In the genomic region with DNA sequence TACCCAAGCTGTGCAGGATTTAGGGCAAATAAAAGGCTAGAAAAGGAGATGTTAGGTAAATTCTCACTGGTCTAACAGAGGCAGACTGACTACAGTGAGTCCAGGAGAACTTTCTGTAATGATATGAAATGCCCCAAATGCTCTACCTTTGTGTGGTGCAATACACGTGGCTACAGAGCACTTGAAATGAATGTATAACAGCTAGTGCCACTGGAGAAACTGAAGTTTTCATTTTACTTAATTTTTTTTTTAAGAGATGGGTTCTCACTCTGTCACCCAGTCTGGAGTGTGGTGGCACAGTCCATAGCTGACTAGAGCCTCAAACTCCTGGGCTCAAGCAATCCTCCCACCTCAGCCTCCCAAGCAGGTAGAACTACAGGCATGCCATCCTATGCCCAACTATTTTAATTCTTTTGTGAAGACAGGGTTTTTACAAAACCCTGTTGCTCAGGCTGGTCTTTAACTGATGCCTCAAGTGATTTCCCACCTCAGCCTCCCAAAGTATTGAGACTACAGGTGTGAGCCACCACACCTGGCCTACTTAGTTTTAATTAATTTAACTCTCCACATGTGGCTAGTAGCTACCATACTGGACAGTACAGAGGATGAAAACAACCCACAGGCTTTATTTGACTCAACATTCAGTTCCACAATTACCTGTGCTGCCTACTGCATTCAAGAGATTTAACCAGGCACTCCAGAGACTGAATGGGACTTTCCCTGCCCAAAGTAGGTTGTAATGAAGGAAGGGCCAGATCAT, we compare ENCODE assay signal across 20 cellular contexts.
A peak's percentile ranks its signal among the peaks of the same experiment; 100 is the strongest.
DNase-seq lines count a peak whose midpoint lies in the region; ATAC-seq and TF ChIP-seq lines count a peak whose summit lies in the region.
"Had no signal": no experiment of that assay in that cellular context is flagged by ENCODE, and none has a peak within 500 bp of the region (broad histone marks: within the 10 kb centered on the region; RNA-seq: fewer than 3 reads in every experiment).

No MANE protein-coding gene starts in this region.

- H3K27ac ChIP-seq in SK-N-SH (ENCODE audit: low read depth in 2 of 2, low read length in 1 of 2): peak overlapping the region in 1 of 2 experiments; percentile 53; a peak in 2 of 4 replicates
- peak overlapping the region; percentile 0; the same call in 1 of the 2 replicates for H3K27ac ChIP-seq in IMR-90 (ENCODE audit: insufficient read depth, low read length)
- H3K27ac ChIP-seq: 22Rv1 had no signal

- ATAC-seq in SK-N-SH treated with all-trans-retinoic acid at 6 μM for 48 hours (no peak; the same call in 2 of the 3 replicates), IMR-90 (ENCODE audit: low read depth) (no peak), HG03571 (IDR thresholded peaks at IDR 0.05; ENCODE audit: unreplicated experiment) (no peak)
- no peak for ATAC-seq in effector memory CD8-positive, alpha-beta T cell (replicated peaks)
- ATAC-seq in stimulated activated memory B cell treated with anti-CD40 and anti-IgM and Interleukin-4, amounts not matched to agents 10 μg/mL and 1 μg/mL and 100 μg/mL, for 72 hours: peak; percentile 91

- H3K9me3 ChIP-seq in SK-N-SH: no peaks in the 10 kb centered on the region
- no peaks in the 10 kb centered on the region for H3K9me3 ChIP-seq in IMR-90 (ENCODE audit: control insufficient read depth, insufficient read depth, low read length)

- no peaks in the 10 kb centered on the region for H3K27me3 Mint-ChIP-seq in effector memory CD8-positive, alpha-beta T cell
- H3K27me3 Mint-ChIP-seq in stimulated activated memory B cell treated with anti-CD40 and anti-IgM and Interleukin-4, amounts not matched to agents 10 μg/mL and 1 μg/mL and 100 μg/mL, for 72 hours: no peaks in the 10 kb centered on the region

- in situ Hi-C loops in IMR-90 (cut with MboI; ENCODE audit: low sequenced_read_pairs): loop anchor here (25.0 kb wide), 4 partner anchors 363 to 1162 kb away; a partner anchor contains a TSS

- no peaks in the 10 kb centered on the region for H3K27me3 ChIP-seq in SK-N-SH (ENCODE audit: insufficient read depth)
- no peaks in the 10 kb centered on the region for H3K27me3 ChIP-seq in IMR-90 (ENCODE audit: control insufficient read depth, insufficient read depth, low read length)

- H2BK5ac ChIP-seq in IMR-90 (ENCODE audit: low read depth, low read length, poor library complexity, severe bottlenecking): peak overlapping the region; percentile 33

- no peak overlapping the region; the same call in 2 of the 3 replicates for H2BK15ac ChIP-seq in IMR-90 (ENCODE audit: low read depth, low read length)

- H3K36me3 ChIP-seq in SK-N-SH (replicated peaks in 1 of 2; ENCODE audit: control insufficient read depth in 1 of 2, insufficient read depth in 2 of 2, low read length in 1 of 2): peaks cover 5 to 18% of the 10 kb centered on the region in 2 experiments
- no peaks in the 10 kb centered on the region for H3K36me3 ChIP-seq in IMR-90 (ENCODE audit: control insufficient read depth, insufficient read depth, low read length)

- peak overlapping the region; percentile 40; the same call in 1 of the 2 replicates for H3K4ac ChIP-seq in IMR-90 (ENCODE audit: low read depth, low read length)

- H3K79me2 ChIP-seq in SK-N-SH (ENCODE audit: insufficient read depth): peaks cover 74% of the 10 kb centered on the region

- BruUV-seq in IMR-90 (replicated peaks; lab: Mats Ljungman, UMichigan): no TSS peak

- peaks cover 23% of the 10 kb centered on the region for H3F3A ChIP-seq in SK-N-SH (replicated peaks; ENCODE audit: insufficient read depth)

- H2AK5ac ChIP-seq in IMR-90 (ENCODE audit: low read depth, low read length): peak overlapping the region; percentile 45; the same call in 1 of the 2 replicates

- H3K4me2 ChIP-seq in SK-N-SH (peak overlapping the region; percentile 8), IMR-90 (ENCODE audit: low read depth, low read length) (no peak overlapping the region; the same call in 1 of the 2 replicates)

- no peak overlapping the region for H2AFZ ChIP-seq in SK-N-SH (ENCODE audit: low read depth)
- no peak overlapping the region for H2AFZ ChIP-seq in IMR-90 (replicated peaks; ENCODE audit: low read length, poor library complexity)

- dilution Hi-C loops in IMR-90 (cut with HindIII; ENCODE audit: low sequenced_read_pairs, unreplicated experiment): no loop called here

- TF ChIP-seq RAD21 in SK-N-SH (IDR thresholded peaks at IDR 0.05; ENCODE audit: low read length): no peak
- no peak for TF ChIP-seq RAD21 in IMR-90 (IDR thresholded peaks at IDR 0.05; ENCODE audit: low read length)

- H3K4me3 Mint-ChIP-seq in effector memory CD8-positive, alpha-beta T cell: no peak overlapping the region
- no peak overlapping the region for H3K4me3 Mint-ChIP-seq in stimulated activated memory B cell treated with anti-CD40 and anti-IgM and Interleukin-4, amounts not matched to agents 10 μg/mL and 1 μg/mL and 100 μg/mL, for 72 hours
- H3K4me3 Mint-ChIP-seq: immature natural killer cell, nephron had no signal

- H4K20me1 ChIP-seq in SK-N-SH (ENCODE audit: insufficient read depth) (peaks cover 53% of the 10 kb centered on the region), IMR-90 (ENCODE audit: insufficient read depth, low read length) (peaks cover 11% of the 10 kb centered on the region; the same call in 1 of the 2 replicates)

- peaks cover 32 to 53% of the 10 kb centered on the region in 2 donors for H3K4me1 Mint-ChIP-seq in effector memory CD8-positive, alpha-beta T cell (ENCODE audit: low read depth in 2 of 2)
- peaks cover 69% of the 10 kb centered on the region for H3K4me1 Mint-ChIP-seq in stimulated activated memory B cell treated with anti-CD40 and anti-IgM and Interleukin-4, amounts not matched to agents 10 μg/mL and 1 μg/mL and 100 μg/mL, for 72 hours

- TF ChIP-seq CTCF in SK-N-SH (IDR thresholded peaks at IDR 0.05) (no peak), IMR-90 (conservative IDR thresholded peaks at IDR 0.05; ENCODE audit: low read depth, low read length) (no peak)

- TF ChIP-seq EP300 in SK-N-SH (IDR thresholded peaks at IDR 0.05; ENCODE audit: borderline replicate concordance in 1 of 2, low read depth in 1 of 2, low read length in 1 of 2): no peak

- H2BK120ac ChIP-seq in IMR-90 (ENCODE audit: low read depth, low read length): peak overlapping the region; percentile 12; the same call in 1 of the 2 replicates

- peaks cover 16% of the 10 kb centered on the region for H3K36me3 Mint-ChIP-seq in effector memory CD8-positive, alpha-beta T cell (ENCODE audit: insufficient read depth)
- H3K36me3 Mint-ChIP-seq in stimulated activated memory B cell treated with anti-CD40 and anti-IgM and Interleukin-4, amounts not matched to agents 10 μg/mL and 1 μg/mL and 100 μg/mL, for 72 hours: peaks cover 32% of the 10 kb centered on the region

- peaks cover 19% of the 10 kb centered on the region for H3K9me1 ChIP-seq in IMR-90 (ENCODE audit: insufficient read depth, low read length)

- H3K4me3 ChIP-seq in SK-N-SH (ENCODE audit: low read depth in 2 of 2, low read length in 1 of 2) (no peak overlapping the region), IMR-90 (ENCODE audit: insufficient read depth, low read depth, low read length) (no peak overlapping the region)

- POLR2A ChIA-PET in SK-N-SH (lab: Yijun Ruan, JAX): no interaction called here
- POLR2A ChIA-PET in IMR-90 (lab: Charles Lee; ENCODE audit: unreplicated experiment): no interaction called here

- CTCF ChIA-PET in SK-N-SH (lab: Yijun Ruan, JAX): interaction anchor here (0.9 to 1.0 kb wide), 2 partner anchors 427 to 469 kb away, joined by 3 read pairs; no protein-coding TSS in a partner anchor
- CTCF ChIA-PET in IMR-90 (lab: Yijun Ruan, JAX): interaction anchor here (1.0 kb wide), 1 partner anchor 378 kb away, joined by 4 read pairs; no protein-coding TSS in a partner anchor

- H3K9me3 Mint-ChIP-seq in effector memory CD8-positive, alpha-beta T cell: no peaks in the 10 kb centered on the region
- H3K9me3 Mint-ChIP-seq in stimulated activated memory B cell treated with anti-CD40 and anti-IgM and Interleukin-4, amounts not matched to agents 10 μg/mL and 1 μg/mL and 100 μg/mL, for 72 hours: no peaks in the 10 kb centered on the region
- H3K9me3 Mint-ChIP-seq: immature natural killer cell, nephron had no signal

- peaks cover 4 to 8% of the 10 kb centered on the region in 2 experiments; a peak in 3 of 4 replicates for H3K4me1 ChIP-seq in SK-N-SH (ENCODE audit: control insufficient read depth in 1 of 2, insufficient read depth in 2 of 2, low read depth in 1 of 2, low read length in 1 of 2)
- peaks cover 8% of the 10 kb centered on the region for H3K4me1 ChIP-seq in IMR-90 (ENCODE audit: control insufficient read depth, insufficient read depth, low read length)

- no peak overlapping the region for H3K9ac ChIP-seq in SK-N-SH
- no peak overlapping the region for H3K9ac ChIP-seq in IMR-90 (ENCODE audit: low read depth, low read length)

- H4K91ac ChIP-seq in IMR-90 (ENCODE audit: insufficient read depth, low read depth, low read length): no peak overlapping the region

- H3K23ac ChIP-seq in IMR-90 (ENCODE audit: low read depth, low read length): peak overlapping the region; percentile 70; the same call in 1 of the 2 replicates

- no peak overlapping the region for H2AK9ac ChIP-seq in IMR-90 (replicated peaks; ENCODE audit: low read depth, low read length, poor library complexity)

- H3K56ac ChIP-seq in IMR-90 (ENCODE audit: extremely low read depth, insufficient read depth, low read length): no peak overlapping the region

- DNase-seq in SK-N-SH: no peak
- no peak for DNase-seq in IMR-90
- DNase-seq in effector memory CD8-positive, alpha-beta T cell: no peak
- DNase-seq in NCI-H146 treated with DMSO at 0.1 percent for 48 hours (lab: John Stamatoyannopoulos, UW; ENCODE audit: unreplicated experiment): no peak
- no peak for DNase-seq in NCI-H510A (lab: John Stamatoyannopoulos, UW)
- DNase-seq: activated CD4-positive, alpha-beta T cell treated with anti-CD3 and anti-CD28 coated beads, Interleukin-2, amount 50 U/mL, for 48 hours; activated T-cell treated with anti-CD3 and anti-CD28 coated beads, Interleukin-2, amount 50 U/mL, for 48 hours; amygdala; DMS79 treated with DMSO at 0.1 percent for 48 hours; immature natural killer cell; Kasumi-1; mammary epithelial cell; NCI-H1694; NCI-H524 treated with DMSO at 0.1 percent for 48 hours; SIG-M5 had no signal

- peak overlapping the region; percentile 4; the same call in 1 of the 2 replicates for H3K18ac ChIP-seq in IMR-90 (ENCODE audit: low read depth, low read length)

- H3K27ac Mint-ChIP-seq in effector memory CD8-positive, alpha-beta T cell: peak overlapping the region; percentile 10 to 73
- peak overlapping the region; percentile 7 for H3K27ac Mint-ChIP-seq in stimulated activated memory B cell treated with anti-CD40 and anti-IgM and Interleukin-4, amounts not matched to agents 10 μg/mL and 1 μg/mL and 100 μg/mL, for 72 hours

- no peak overlapping the region; a peak in 2 of 4 replicates for H4K8ac ChIP-seq in IMR-90 (ENCODE audit: low read depth in 2 of 2, low read length in 2 of 2)

- no peak for TF ChIP-seq POLR2A in IMR-90 (IDR thresholded peaks at IDR 0.05; ENCODE audit: low read depth, low read length)

- no peaks in the 10 kb centered on the region for H3K9me2 ChIP-seq in SK-N-SH

- no peak overlapping the region for H2BK20ac ChIP-seq in IMR-90 (ENCODE audit: low read depth, low read length)

- peak overlapping the region; percentile 84 for H3K14ac ChIP-seq in IMR-90 (replicated peaks; ENCODE audit: low read depth, low read length)

- H3K79me1 ChIP-seq in IMR-90 (ENCODE audit: low read depth in 1 of 2, low read length in 2 of 2): peaks cover 38 to 54% of the 10 kb centered on the region in 2 experiments

- H4K5ac ChIP-seq in IMR-90 (ENCODE audit: low read depth, low read length): no peak overlapping the region

- WGBS in SK-N-SH (ENCODE audit: low lambda C conversion rate): 98% methylated on average over 1 of the region's 1 CpG
- no CpG with 5 or more reads among the region's 1 CpG for WGBS in IMR-90 (ENCODE audit: extremely low coverage in 2 of 2, insufficient read length in 1 of 2), 2 experiments

- intact Hi-C loops in IMR-90 (cut with micrococcal nuclease): no loop called here
